ENCODE assay signal across 13 cellular contexts in the genomic region with DNA sequence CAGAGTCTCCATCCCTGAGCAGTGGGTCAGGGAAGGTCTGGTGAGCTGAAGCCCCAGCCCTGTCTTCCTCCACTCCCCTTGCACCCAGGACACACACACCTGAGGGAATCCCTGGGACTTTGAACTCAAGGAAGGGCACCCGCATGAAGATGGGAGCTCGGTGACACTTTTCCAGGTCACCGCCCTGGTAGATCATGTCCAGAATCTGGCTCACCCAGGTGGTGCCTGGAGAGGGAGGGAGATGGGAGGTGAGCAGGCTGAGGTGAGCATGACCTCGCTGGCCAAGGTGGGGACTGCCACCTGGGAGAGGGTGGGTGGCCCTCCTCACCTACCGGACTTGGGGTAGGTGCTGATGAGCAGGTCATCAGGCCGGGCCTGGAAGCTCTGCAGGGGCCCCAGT. TPM values are rescaled to one million over a fixed set of nuclear protein-coding genes. Genes with fewer than 3 reads are reported as not detected.
DNase-seq lines count a peak whose midpoint lies in the region; ATAC-seq, FAIRE-seq and TF ChIP-seq lines count a peak whose summit lies in the region.
"Not testable (repeated sequence)": the region's sequence is repeated elsewhere in the genome, so short reads cannot be mapped to it uniquely, and the experiment has no call there.
"Had no signal": no experiment of that assay in that cellular context is flagged by ENCODE, and none has a peak within 500 bp of the region (broad histone marks: within the 10 kb centered on the region; RNA-seq: fewer than 3 reads in every experiment).

No MANE protein-coding gene starts in this region.

- not testable (repeated sequence) for H3K9ac ChIP-seq in Karpas-422 (ENCODE audit: low read length); kidney (ENCODE audit: low read length in 2 of 2)

- H3K27ac ChIP-seq in Karpas-422 (ENCODE audit: low read length) (peak overlapping the region; percentile 59; the same call in 1 of the 2 replicates), body of pancreas (peak overlapping the region in 3 of 4 donors; percentile 78 to 82 (median 81)), right lobe of liver (peak overlapping the region in 1 of 3 donors; percentile 75)
- H3K27ac ChIP-seq in kidney (ENCODE audit: low read depth in 2 of 2, low read length in 2 of 2); small intestine (ENCODE audit: low read depth in 1 of 2, low read length in 1 of 2): not testable (repeated sequence)

- intact Hi-C loops in body of pancreas (cut with DNase I); kidney (cut with DNase I); right lobe of liver (cut with DNase I): not testable (repeated sequence)

- DNase-seq in Karpas-422, body of pancreas: not testable (repeated sequence)
- peak; percentile 42 for DNase-seq in kidney
- peak in 1 of 3 donors; percentile 54 for DNase-seq in right lobe of liver
- DNase-seq in small intestine, result peak; percentile 51

- FAIRE-seq in kidney (lab: Jason Lieb, UNC); small intestine (lab: Jason Lieb, UNC): not testable (repeated sequence)

- not testable (repeated sequence) for H4K20me1 ChIP-seq in Karpas-422 (ENCODE audit: insufficient read depth, low read depth, low read length)

- 98 to 100% methylated on average over 2 to 5 of the region's 6 CpGs for WGBS in body of pancreas, 2 donors
- 40% methylated on average over 1 of the region's 6 CpGs for WGBS in right lobe of liver (ENCODE audit: insufficient coverage, low coverage, low lambda C conversion rate, missing lambda C conversion rate)
- 65 to 78% (median 69%) methylated on average over 4 to 6 of the region's 6 CpGs for WGBS in small intestine, 3 donors

- not testable (repeated sequence) for H3K4me3 ChIP-seq in Karpas-422 (ENCODE audit: low read length); body of pancreas; kidney (ENCODE audit: low read length in 2 of 2)
- H3K4me3 ChIP-seq in right lobe of liver, result peak overlapping the region in 2 of 3 donors; percentile 46 to 50
- H3K4me3 ChIP-seq in small intestine (ENCODE audit: low read depth in 1 of 2, low read length in 2 of 2), result peak overlapping the region in 1 of 2 donors; percentile 16

- not testable (repeated sequence) for ATAC-seq in body of pancreas, right lobe of liver

- TF ChIP-seq POLR2A in body of pancreas (IDR thresholded peaks at IDR 0.05); right lobe of liver (IDR thresholded peaks at IDR 0.05): not testable (repeated sequence)

- H3K9me2 ChIP-seq in Karpas-422 (replicated peaks; ENCODE audit: insufficient read depth, low read length), result not testable (repeated sequence)

- not testable (repeated sequence) for H3K36me3 ChIP-seq in Karpas-422 (ENCODE audit: insufficient read depth, low read length); body of pancreas (replicated peaks in 1 of 2; ENCODE audit: insufficient read depth in 1 of 2, low read depth in 2 of 2); kidney (ENCODE audit: control insufficient read depth in 1 of 2, insufficient read depth in 2 of 2, low read length in 2 of 2); small intestine (ENCODE audit: control insufficient read depth in 2 of 2, insufficient read depth in 2 of 2, low read length in 2 of 2)
- peaks cover 0 to 20% (median 6%) of the 10 kb centered on the region in 4 donors for H3K36me3 ChIP-seq in right lobe of liver

- H3K4me1 ChIP-seq in Karpas-422 (ENCODE audit: low read length), result peaks cover 29% of the 10 kb centered on the region
- H3K4me1 ChIP-seq in body of pancreas, result peaks cover 28% of the 10 kb centered on the region
- not testable (repeated sequence) for H3K4me1 ChIP-seq in kidney (ENCODE audit: control insufficient read depth in 1 of 2, insufficient read depth in 1 of 2, low read depth in 1 of 2, low read length in 2 of 2); small intestine (ENCODE audit: control insufficient read depth in 2 of 2, insufficient read depth in 1 of 2, low read depth in 1 of 2, low read length in 1 of 2)
- peaks cover 0 to 20% (median 6%) of the 10 kb centered on the region in 4 donors for H3K4me1 ChIP-seq in right lobe of liver

- not testable (repeated sequence) for H3K79me2 ChIP-seq in Karpas-422 (ENCODE audit: low read length)

- not testable (repeated sequence) for H2AFZ ChIP-seq in Karpas-422 (ENCODE audit: low read length)

- TF ChIP-seq CTCF in body of pancreas (IDR thresholded peaks at IDR 0.05); kidney (IDR thresholded peaks at IDR 0.05; ENCODE audit: borderline replicate concordance, extremely low read depth, insufficient read depth); right lobe of liver (IDR thresholded peaks at IDR 0.05): not testable (repeated sequence)

- H3K27me3 ChIP-seq in Karpas-422 (ENCODE audit: low read length); body of pancreas; right lobe of liver; small intestine (ENCODE audit: control insufficient read depth in 2 of 2, insufficient read depth in 2 of 2, low read length in 2 of 2): not testable (repeated sequence)

- H3K9me3 ChIP-seq in Karpas-422 (ENCODE audit: low read length); body of pancreas; kidney (ENCODE audit: control insufficient read depth in 1 of 2, low read length in 2 of 2); right lobe of liver; small intestine (ENCODE audit: control insufficient read depth, low read depth): not testable (repeated sequence)

- H3K4me2 ChIP-seq in Karpas-422 (ENCODE audit: low read depth, low read length, poor library complexity, severe bottlenecking), result not testable (repeated sequence)

RNA-seq across cellular contexts. Expression of a gene that starts 1.4 kb away (rescaled TPM):
- total RNA-seq in Karpas-422 (2014; rRNA removed; shearing (Covaris generic); ENCODE audit: low replicate concordance), result 16.1 and 36.1 TPM in 2 replicates
- total RNA-seq in body of pancreas (1 to 10 TPM; 1.3 to 2.3 TPM), kidney (1.1 TPM), right lobe of liver (10 to 100 TPM; 10.1 to 48.3 (median 18.0) TPM)
- polyA plus RNA-seq in kidney (ENCODE audit: insufficient read depth, low read depth, low replicate concordance) (13.3 TPM), small intestine (100 to 1,000 TPM in 2 of 3 donors, 10 to 100 TPM in 1; 18.6 to 321 (median 228) TPM)
- total RNA-seq: Daoy, GM23248, HFFc6, HT1080, IMR-90 had no signal
- polyA plus RNA-seq: GM23248 had no signal

RNA-seq across cellular contexts. Expression of a gene that starts 14.4 kb away (rescaled TPM):
- total RNA-seq in Karpas-422 (2014; rRNA removed; shearing (Covaris generic); ENCODE audit: low replicate concordance), result 122 and 179 TPM in 2 replicates
- total RNA-seq in body of pancreas (10 to 100 TPM; 26.7 to 35.6 TPM), kidney (20.7 TPM), right lobe of liver (100 to 1,000 TPM; 132 to 335 (median 207) TPM)
- polyA plus RNA-seq in kidney (ENCODE audit: insufficient read depth, low read depth, low replicate concordance) (50.2 TPM), small intestine (100 to 1,000 TPM in 2 of 3 donors, 10 to 100 TPM in 1; 69.7 to 710 (median 458) TPM)
- total RNA-seq: GM23248 had no signal
- polyA plus RNA-seq: GM23248 had no signal

RNA-seq across cellular contexts. Expression of a gene that starts 41.7 kb away (rescaled TPM):
- total RNA-seq in Karpas-422 (2014; rRNA removed; shearing (Covaris generic); ENCODE audit: low replicate concordance), result 44.7 and 70.5 TPM in 2 replicates
- total RNA-seq in body of pancreas (10 to 100 TPM; 25.2 to 30.7 TPM), kidney (28.5 TPM), right lobe of liver (10 to 100 TPM; 14.5 to 17.9 (median 15.4) TPM)
- polyA plus RNA-seq in kidney (ENCODE audit: insufficient read depth, low read depth, low replicate concordance) (20.6 TPM), small intestine (10 to 100 TPM; 18.1 to 46.3 (median 42.2) TPM)

RNA-seq across cellular contexts. Expression of a gene that starts 42.4 kb away (rescaled TPM):
- total RNA-seq in Karpas-422 (2014; rRNA removed; shearing (Covaris generic); ENCODE audit: low replicate concordance), result 1.9 and 4.5 TPM in 2 replicates
- total RNA-seq in body of pancreas (under 1 TPM in 1 of 2 donors, not detected in 1; 0.52 TPM), kidney (2.0 TPM), right lobe of liver (1 to 10 TPM in 1 of 6 experiments, under 1 TPM in 2, not detected in 3; 0.89 to 2.1 (median 0.93) TPM)
- polyA plus RNA-seq in kidney (ENCODE audit: insufficient read depth, low read depth, low replicate concordance) (not detected), small intestine (under 1 TPM in 1 of 3 donors, not detected in 2; 0.03 TPM)
- total RNA-seq: A673; CD4-positive, alpha-beta memory T cell; Daoy; GM23248; HT1080; IMR-90 had no signal
- polyA plus RNA-seq: CD14-positive monocyte; CD4-positive, alpha-beta memory T cell; GM23248; IMR-90 had no signal

RNA-seq across cellular contexts. Expression of a gene that starts 56.7 kb away (rescaled TPM):
- total RNA-seq in Karpas-422 (2014; rRNA removed; shearing (Covaris generic); ENCODE audit: low replicate concordance), result not detected in 2 replicates
- total RNA-seq in body of pancreas (10 to 100 TPM; 32.0 to 92.4 TPM), kidney (64.7 TPM), right lobe of liver (100 to 1,000 TPM in 2 of 6 experiments, 10 to 100 TPM in 4; 33.4 to 188 (median 80.7) TPM)
- polyA plus RNA-seq in kidney (ENCODE audit: insufficient read depth, low read depth, low replicate concordance) (125 TPM), small intestine (100 to 1,000 TPM in 1 of 3 donors, 10 to 100 TPM in 1, 1 to 10 TPM in 1; 3.1 to 104 (median 19.5) TPM)
- total RNA-seq: CD4-positive, alpha-beta memory T cell had no signal
- polyA plus RNA-seq: CD4-positive, alpha-beta memory T cell had no signal
